In genomic region chr17:20059728-20060188, GRCh38 we compare ENCODE assay signal across 9 cellular contexts. TPM values are rescaled to one million over a fixed set of nuclear protein-coding genes. Genes with fewer than 3 reads are reported as not detected.
A peak's percentile ranks its signal among the peaks of the same experiment; 100 is the strongest.
DNase-seq lines count a peak whose midpoint lies in the region; ATAC-seq, FAIRE-seq and TF ChIP-seq lines count a peak whose summit lies in the region.
"Had no signal": no experiment of that assay in that cellular context is flagged by ENCODE, and none has a peak within 500 bp of the region (broad histone marks: within the 10 kb centered on the region; RNA-seq: fewer than 3 reads in every experiment).

No MANE protein-coding gene starts in this region.

- H3K27ac Mint-ChIP-seq in CD14-positive monocyte = peak overlapping the region; percentile 74 to 92 (median 86)

- FAIRE-seq in GM12878 (lab: Jason Lieb, UNC) = peak; percentile 81

- SMC1A ChIA-PET in GM12878 (lab: Charles Lee; ENCODE audit: uncharacterized antibody, unreplicated experiment) = interaction anchor here (0.6 to 1.2 kb wide), 2 partner anchors 11 to 113 kb away, joined by 3 to 4 read pairs; no protein-coding TSS in a partner anchor

- H3K9me3 Mint-ChIP-seq in CD14-positive monocyte = peaks cover 0 to 2% (median 0%) of the 10 kb centered on the region in 7 donors

- POLR2A ChIA-PET in GM12878 (lab: Charles Lee) = no interaction called here

- H3K4me3 Mint-ChIP-seq in CD14-positive monocyte = peak overlapping the region in 1 of 2 donors; percentile 56

- WGBS in GM12878 (ENCODE audit: insufficient coverage, insufficient replicate concordance, low lambda C conversion rate, missing lambda C conversion rate) = 13% methylated on average over 3 of the region's 3 CpGs
- 62 to 64% methylated on average over 3 of the region's 3 CpGs for WGBS in lower leg skin, 2 donors

- TF ChIP-seq POLR2A in GM12878 (IDR thresholded peaks at IDR 0.05; ENCODE audit: low read depth, low read length) = no peak
- no peak for TF ChIP-seq POLR2A in lower leg skin (IDR thresholded peaks at IDR 0.05)

- no peak for TF ChIP-seq CTCF in CD14-positive monocyte (IDR thresholded peaks at IDR 0.05)
- TF ChIP-seq CTCF in GM12878 (IDR thresholded peaks at IDR 0.05 in 2 of 3, conservative IDR thresholded peaks at IDR 0.05 in 1 of 3; ENCODE audit: control insufficient read depth in 2 of 3, extremely low read depth in 1 of 3, insufficient read depth in 1 of 3, low read depth in 3 of 3, low read length in 3 of 3) = no peak
- TF ChIP-seq CTCF in lower leg skin (IDR thresholded peaks at IDR 0.05) = no peak

- H3K36me3 Mint-ChIP-seq in CD14-positive monocyte = no peaks in the 10 kb centered on the region

- RAD21 ChIA-PET in GM12878 (lab: Charles Lee; ENCODE audit: unreplicated experiment) = no interaction called here

- TF ChIP-seq EP300 in GM12878 (IDR thresholded peaks at IDR 0.05; ENCODE audit: borderline replicate concordance in 1 of 2, control insufficient read depth in 1 of 2, low read depth in 2 of 2, low read length in 2 of 2) = no peak; a peak in 1 of 4 replicates

- H3K4me2 ChIP-seq in GM12878 (ENCODE audit: control insufficient read depth, insufficient read depth) = no peak overlapping the region; the same call in 1 of the 2 replicates

- TF ChIP-seq RAD21 in GM12878 (IDR thresholded peaks at IDR 0.05; ENCODE audit: insufficient read depth, low read depth, low read length) = no peak

- no TSS peak for BruUV-seq in GM12878 (replicated peaks; lab: Mats Ljungman, UMichigan)

- no peak overlapping the region for H3K9ac ChIP-seq in GM12878 (ENCODE audit: control insufficient read depth, insufficient read depth, low read length)

- H3K9me3 ChIP-seq in GM12878 (replicated peaks; ENCODE audit: control insufficient read depth, insufficient read depth, low read length) = no peaks in the 10 kb centered on the region

- peaks cover 28% of the 10 kb centered on the region for H3K4me1 ChIP-seq in GM12878 (ENCODE audit: control insufficient read depth, insufficient read depth, low read length)

- no peak for DNase-seq in CD14-positive monocyte (ENCODE audit: low spot score)
- DNase-seq in LoVo (ENCODE audit: low spot score) = peak; percentile 14
- DNase-seq in GM12878 (ENCODE audit: low read depth, low spot score) = peak; percentile 64
- no peak for DNase-seq in HuH-7.5 (ENCODE audit: low spot score)
- no peak for DNase-seq in lower leg skin (ENCODE audit: low spot score in 2 of 2)
- no peak for DNase-seq in stimulated activated CD8-positive, alpha-beta memory T cell treated with anti-CD3 and anti-CD28 coated beads, Interleukin-4, amount 100 ng/mL, for 48 hours

- H2AFZ ChIP-seq in GM12878 (ENCODE audit: control insufficient read depth, low read depth, low read length) = peak overlapping the region; percentile 16

- no peaks in the 10 kb centered on the region for H3K27me3 ChIP-seq in GM12878 (replicated peaks in 1 of 2; ENCODE audit: control insufficient read depth in 2 of 2, insufficient read depth in 2 of 2, low read length in 1 of 2)

- intact Hi-C loops in CD14-positive monocyte (cut with micrococcal nuclease) = loop anchor here (5.0 kb wide), 1 partner anchor 32 kb away; no protein-coding TSS in a partner anchor
- intact Hi-C loops in GM12878 (cut with micrococcal nuclease; ENCODE audit: unreplicated experiment) = loop anchor here (5.0 kb wide), 1 partner anchor 38 kb away; no protein-coding TSS in a partner anchor
- intact Hi-C loops in lower leg skin (cut with DNase I; ENCODE audit: low total_unique reads) = no loop called here

- H3K4me3 ChIP-seq in GM12878 = no peak overlapping the region
- no peak overlapping the region for H3K4me3 ChIP-seq in lower leg skin (ENCODE audit: low read depth, poor library complexity, severe bottlenecking)
- H3K4me3 ChIP-seq: coronary artery had no signal

- ATAC-seq in GM19023 (IDR thresholded peaks at IDR 0.05; ENCODE audit: unreplicated experiment) (peak; percentile 46), GM12878 (peak; percentile 62), HG03571 (IDR thresholded peaks at IDR 0.05; ENCODE audit: unreplicated experiment) (no peak)

- in situ Hi-C loops in GM12878 (cut with MboI) = no loop called here

- peaks cover 40% of the 10 kb centered on the region for H3K4me1 Mint-ChIP-seq in CD14-positive monocyte

- no peaks in the 10 kb centered on the region for H4K20me1 ChIP-seq in GM12878 (ENCODE audit: control insufficient read depth, insufficient read depth)

- H3K79me2 ChIP-seq in GM12878 (ENCODE audit: control insufficient read depth, insufficient read depth, low read length) = no peaks in the 10 kb centered on the region

- no peaks in the 10 kb centered on the region; a peak in 1 of 4 replicates for H3K36me3 ChIP-seq in GM12878 (ENCODE audit: control insufficient read depth in 2 of 2, insufficient read depth in 2 of 2, low read length in 1 of 2)

- H3K27me3 Mint-ChIP-seq in CD14-positive monocyte (ENCODE audit: low read depth in 3 of 3) = peaks cover 0 to 2% (median 0%) of the 10 kb centered on the region in 3 donors

- peak overlapping the region; percentile 68 for H3K27ac ChIP-seq in GM12878 (ENCODE audit: control insufficient read depth, insufficient read depth)
- H3K27ac ChIP-seq: coronary artery had no signal

- CTCF ChIA-PET in GM12878 (lab: Yijun Ruan, JAX) = interaction anchor here (1.4 kb wide), 1 partner anchor 51 kb away, joined by 3 read pairs; the partner anchor contains the start of gene SPECC1

TF ChIP-seq in GM12878, 131 proteins besides CTCF, POLR2A, EP300 and RAD21 (continues in another document):
- peak; percentile 90 for TF ChIP-seq BACH1 (IDR thresholded peaks at IDR 0.05; ENCODE audit: borderline replicate concordance)
- TF ChIP-seq PRDM15 (CRISPR knock-in tag; IDR thresholded peaks at IDR 0.05) = no peak
- TF ChIP-seq ZNF622 (IDR thresholded peaks at IDR 0.05) = no peak
- no peak for TF ChIP-seq RUNX3 (IDR thresholded peaks at IDR 0.05; ENCODE audit: low read length)

RNA-seq across cellular contexts. Expression of gene SPECC1, which starts 50.6 kb away (rescaled TPM):
- 10 to 100 TPM; 36.0 to 50.5 TPM for polyA plus RNA-seq in CD14-positive monocyte
- total RNA-seq in GM12878 (2013; cell fraction: nucleolus; rRNA removed) = 55.1 and 56.3 TPM in 2 replicates
- total RNA-seq in GM12878 (2014; rRNA removed) = 29.4 and 29.9 TPM in 2 replicates
- 40.6 and 40.7 TPM in 2 replicates for total RNA-seq in GM12878 (2014; rRNA removed; fragmentation: Illumina TruSeq; extraction: Trizol)
- 39.5 and 41.9 TPM in 2 replicates for total RNA-seq in GM12878 (2021)
- 11.0 TPM for polyA plus RNA-seq in GM12878 (2011; ENCODE audit: low read depth)
- polyA plus RNA-seq in GM12878 (2011; rRNA removed) = 12.6 and 13.6 TPM in 2 replicates
- 10.1 and 11.5 TPM in 2 replicates for polyA plus RNA-seq in GM12878 (2011; cell fraction: cytosol; rRNA removed)
- 16.0 and 23.1 TPM in 2 replicates for polyA plus RNA-seq in GM12878 (2011; cell fraction: nucleus; rRNA removed)
- polyA plus RNA-seq in GM12878 (2012) = 16.0 and 18.4 TPM in 2 replicates
- polyA plus RNA-seq in GM12878 (2014; fragmentation: Illumina TruSeq; extraction: Trizol) = 27.4 and 33.0 TPM in 2 replicates
- polyA plus RNA-seq in GM12878 (2014; fragmentation: Nextera tagmentation; extraction: Ambion mirVana) = 1 to 10 TPM; 6.4 to 7.9 TPM
- 26.0 and 27.4 TPM in 2 replicates for polyA plus RNA-seq in GM12878 (2014; rRNA removed)
- polyA plus RNA-seq in GM12878 (2016; fragmentation: Nextera tagmentation; extraction: Ambion mirVana) = 10 to 100 TPM; 18.9 to 21.8 TPM
- 18.7 and 21.2 TPM in 2 replicates for polyA minus RNA-seq in GM12878 (2011; rRNA and poly(A)+ RNA removed)
- 13.1 and 14.0 TPM in 2 replicates for polyA minus RNA-seq in GM12878 (2011; cell fraction: cytosol; rRNA and poly(A)+ RNA removed)
- 11.4 and 18.4 TPM in 2 replicates for polyA minus RNA-seq in GM12878 (2011; cell fraction: nucleus; rRNA and poly(A)+ RNA removed)
- total RNA-seq in lower leg skin = 10 to 100 TPM in 3 of 4 donors, 1 to 10 TPM in 1; 9.8 to 24.2 (median 11.7) TPM

Comparison
In these comparisons a context has a peak if more than half of its experiments do, and no peak if none do; other contexts are left out.
1. DNase-seq: peak in LoVo (single experiment) and GM12878 (single experiment); none in CD14-positive monocyte (single experiment), HuH-7.5 (single experiment), lower leg skin (0 of 2) and stimulated activated CD8-positive, alpha-beta memory T cell treated with anti-CD3 and anti-CD28 coated beads, Interleukin-4, amount 100 ng/mL, for 48 hours (single experiment).